Comparison of ENCODE assay signal across 9 cellular contexts in the genomic region with DNA sequence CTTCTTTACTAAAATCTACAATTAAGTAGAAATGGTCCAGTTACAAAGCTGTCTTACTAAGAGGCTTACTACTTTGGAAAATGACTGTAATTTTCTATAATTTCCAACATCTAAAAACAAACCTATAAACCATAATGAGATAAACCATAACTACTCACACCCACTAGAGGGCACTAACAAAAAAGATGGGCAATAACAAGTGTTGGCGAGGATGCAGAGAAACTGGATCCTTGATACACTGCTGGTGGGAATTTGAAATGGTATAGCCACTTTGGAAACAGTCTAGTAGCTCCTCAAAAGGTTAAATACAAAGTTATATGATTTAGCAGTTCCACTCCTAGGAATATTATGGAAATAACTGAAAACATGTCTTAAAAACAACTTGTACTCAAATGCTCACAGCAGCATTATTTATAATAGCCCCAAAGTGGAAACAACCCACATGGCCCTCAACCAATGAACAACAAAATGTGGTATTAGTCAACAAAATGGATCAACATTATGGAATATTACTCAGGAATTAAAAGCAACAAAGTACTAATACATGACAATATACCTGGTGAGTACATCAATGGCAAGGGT. TPM values are rescaled to one million over a fixed set of nuclear protein-coding genes. Genes with fewer than 3 reads are reported as not detected.
DNase-seq lines count a peak whose midpoint lies in the region; ATAC-seq, FAIRE-seq and TF ChIP-seq lines count a peak whose summit lies in the region.
"Had no signal": no experiment of that assay in that cellular context is flagged by ENCODE, and none has a peak within 500 bp of the region (broad histone marks: within the 10 kb centered on the region; RNA-seq: fewer than 3 reads in every experiment).

No MANE protein-coding gene starts in this region.

- TF ChIP-seq POLR2A in GM12891 (IDR thresholded peaks at IDR 0.05; ENCODE audit: low read depth, low read length): no peak

- CTCF ChIA-PET in SK-N-SH (lab: Yijun Ruan, JAX): interaction anchor here (0.7 to 6.3 kb wide), 6 partner anchors 12 to 533 kb away, joined by 3 to 169 read pairs (median 3); no protein-coding TSS in a partner anchor

- H4K20me1 ChIP-seq in SK-N-SH (ENCODE audit: insufficient read depth) (no peaks in the 10 kb centered on the region), smooth muscle cell (ENCODE audit: low read depth) (no peaks in the 10 kb centered on the region)

- H3K9me3 ChIP-seq in SK-N-SH: no peaks in the 10 kb centered on the region
- no peaks in the 10 kb centered on the region for H3K9me3 ChIP-seq in colonic mucosa
- no peaks in the 10 kb centered on the region for H3K9me3 ChIP-seq in smooth muscle cell (replicated peaks; ENCODE audit: low read depth)
- no peaks in the 10 kb centered on the region for H3K9me3 ChIP-seq in pancreas

- WGBS in SK-N-SH (ENCODE audit: low lambda C conversion rate): 50% methylated on average over 1 of the region's 1 CpG
- 91% methylated on average over 1 of the region's 1 CpG for WGBS in smooth muscle cell (ENCODE audit: low lambda C conversion rate)
- 94 to 97% methylated on average over 1 of the region's 1 CpG for WGBS in pancreas, 2 donors

- H3K4me1 ChIP-seq in SK-N-SH (ENCODE audit: control insufficient read depth in 1 of 2, insufficient read depth in 2 of 2, low read depth in 1 of 2, low read length in 1 of 2): peaks cover 0 to 8% of the 10 kb centered on the region in 2 experiments; a peak in 1 of 4 replicates
- H3K4me1 ChIP-seq in colonic mucosa: no peaks in the 10 kb centered on the region
- no peaks in the 10 kb centered on the region for H3K4me1 ChIP-seq in smooth muscle cell (ENCODE audit: low read depth)
- peaks cover 11 to 16% (median 16%) of the 10 kb centered on the region in 3 donors for H3K4me1 ChIP-seq in pancreas

- TF ChIP-seq EP300 in SK-N-SH (IDR thresholded peaks at IDR 0.05; ENCODE audit: borderline replicate concordance in 1 of 2, low read depth in 1 of 2, low read length in 1 of 2): no peak

- no peak for ATAC-seq in SK-N-SH treated with all-trans-retinoic acid at 6 μM for 48 hours
- ATAC-seq in pancreas: no peak
- ATAC-seq: left ventricle myocardium superior had no signal

- TF ChIP-seq CTCF in SK-N-SH (IDR thresholded peaks at IDR 0.05) (peak; percentile 59), colonic mucosa (IDR thresholded peaks at IDR 0.05) (peak; percentile 48), smooth muscle cell (IDR thresholded peaks at IDR 0.05; ENCODE audit: borderline replicate concordance, insufficient read depth, poor library complexity, severe bottlenecking) (peak; percentile 52), pancreas (IDR thresholded peaks at IDR 0.05) (no peak)

- no peaks in the 10 kb centered on the region for H3K9me2 ChIP-seq in SK-N-SH

- intact Hi-C loops in colonic mucosa (cut with DNase I) (no loop called here), pancreas (cut with DNase I) (no loop called here)

- no peak for DNase-seq in SK-N-SH
- peak; percentile 24 for DNase-seq in NCI-H226
- no peak for DNase-seq in colonic mucosa
- DNase-seq in smooth muscle cell (lab: John Stamatoyannopoulos, UW; ENCODE audit: unreplicated experiment): no peak
- DNase-seq in GM12891 (ENCODE audit: insufficient read length, low spot score): no peak
- no peak for DNase-seq in activated CD4-positive, CD25-positive, alpha-beta regulatory T cell (lab: John Stamatoyannopoulos, UW)
- DNase-seq in pancreas: no peak
- DNase-seq: left ventricle myocardium superior had no signal

- H3K79me2 ChIP-seq in SK-N-SH (ENCODE audit: insufficient read depth) (no peaks in the 10 kb centered on the region), smooth muscle cell (ENCODE audit: low read depth) (no peaks in the 10 kb centered on the region)

- H2AFZ ChIP-seq in SK-N-SH (ENCODE audit: low read depth) (no peak overlapping the region), smooth muscle cell (ENCODE audit: low read depth) (no peak overlapping the region)

- H3K9ac ChIP-seq in SK-N-SH (no peak overlapping the region), colonic mucosa (ENCODE audit: low read depth in 2 of 2, low read length in 2 of 2) (no peak overlapping the region), smooth muscle cell (ENCODE audit: low read depth) (no peak overlapping the region)

- H3K27me3 ChIP-seq in SK-N-SH (ENCODE audit: insufficient read depth) (no peaks in the 10 kb centered on the region), colonic mucosa (no peaks in the 10 kb centered on the region), smooth muscle cell (ENCODE audit: low read depth) (no peaks in the 10 kb centered on the region), pancreas (no peaks in the 10 kb centered on the region)

- no peak overlapping the region for H3K4me3 ChIP-seq in SK-N-SH (ENCODE audit: low read depth in 2 of 2, low read length in 1 of 2)
- no peak overlapping the region for H3K4me3 ChIP-seq in colonic mucosa
- H3K4me3 ChIP-seq in smooth muscle cell: no peak overlapping the region
- no peak overlapping the region for H3K4me3 ChIP-seq in pancreas

- TF ChIP-seq RAD21 in SK-N-SH (IDR thresholded peaks at IDR 0.05; ENCODE audit: low read length): peak; percentile 39; the same call in 1 of the 2 replicates

- H3K36me3 ChIP-seq in SK-N-SH (replicated peaks in 1 of 2; ENCODE audit: control insufficient read depth in 1 of 2, insufficient read depth in 2 of 2, low read length in 1 of 2) (no peaks in the 10 kb centered on the region), colonic mucosa (no peaks in the 10 kb centered on the region), smooth muscle cell (ENCODE audit: low read depth) (no peaks in the 10 kb centered on the region), pancreas (no peaks in the 10 kb centered on the region)

- H3K4me2 ChIP-seq in SK-N-SH (no peak overlapping the region), smooth muscle cell (no peak overlapping the region)

- no peak overlapping the region for H3K27ac ChIP-seq in SK-N-SH (ENCODE audit: low read depth in 2 of 2, low read length in 1 of 2)
- no peak overlapping the region for H3K27ac ChIP-seq in colonic mucosa
- no peak overlapping the region for H3K27ac ChIP-seq in smooth muscle cell (ENCODE audit: low read depth)
- H3K27ac ChIP-seq in pancreas: no peak overlapping the region

- POLR2A ChIA-PET in SK-N-SH (lab: Yijun Ruan, JAX): no interaction called here

- FAIRE-seq in GM12891 (lab: Jason Lieb, UNC): no peak
- no peak for FAIRE-seq in pancreas (lab: Jason Lieb, UNC)

- no peaks in the 10 kb centered on the region for H3F3A ChIP-seq in SK-N-SH (replicated peaks; ENCODE audit: insufficient read depth)
- no peaks in the 10 kb centered on the region for H3F3A ChIP-seq in smooth muscle cell (ENCODE audit: low read depth)

TF ChIP-seq in SK-N-SH, 30 proteins besides CTCF, POLR2A, EP300 and RAD21:
- TF ChIP-seq SIN3A (IDR thresholded peaks at IDR 0.05; ENCODE audit: borderline replicate concordance, low read depth, low read length): no peak
- no peak for TF ChIP-seq MEF2A (IDR thresholded peaks at IDR 0.05; ENCODE audit: borderline replicate concordance, low read depth)
- no peak for TF ChIP-seq JUND (IDR thresholded peaks at IDR 0.05)
TF ChIP-seq in SK-N-SH: peak in this region for 0.

TF ChIP-seq in SK-N-SH treated with all-trans-retinoic acid at 6 μM for 48 hours, 23 proteins besides CTCF, POLR2A, EP300 and RAD21 (continues in another document):
- no peak for TF ChIP-seq SNAI2 (CRISPR knock-in tag; IDR thresholded peaks at IDR 0.05)
- TF ChIP-seq, protein P1, sequence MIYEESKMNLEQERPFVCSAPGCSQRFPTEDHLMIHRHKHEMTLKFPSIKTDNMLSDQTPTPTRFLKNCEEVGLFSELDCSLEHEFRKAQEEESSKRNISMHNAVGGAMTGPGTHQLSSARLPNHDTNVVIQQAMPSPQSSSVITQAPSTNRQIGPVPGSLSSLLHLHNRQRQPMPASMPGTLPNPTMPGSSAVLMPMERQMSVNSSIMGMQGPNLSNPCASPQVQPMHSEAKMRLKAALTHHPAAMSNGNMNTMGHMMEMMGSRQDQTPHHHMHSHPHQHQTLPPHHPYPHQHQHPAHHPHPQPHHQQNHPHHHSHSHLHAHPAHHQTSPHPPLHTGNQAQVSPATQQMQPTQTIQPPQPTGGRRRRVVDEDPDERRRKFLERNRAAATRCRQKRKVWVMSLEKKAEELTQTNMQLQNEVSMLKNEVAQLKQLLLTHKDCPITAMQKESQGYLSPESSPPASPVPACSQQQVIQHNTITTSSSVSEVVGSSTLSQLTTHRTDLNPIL (CRISPR knock-in tag; IDR thresholded peaks at IDR 0.05; ENCODE audit: low read depth): no peak
- TF ChIP-seq ARNTL (CRISPR knock-in tag; IDR thresholded peaks at IDR 0.05; ENCODE audit: borderline replicate concordance, low read depth): no peak

TF ChIP-seq in GM12891, 5 proteins besides CTCF, POLR2A, EP300 and RAD21:
- TF ChIP-seq SPI1 (IDR thresholded peaks at IDR 0.05; ENCODE audit: low read depth, low read length) (no peak), POLR2AphosphoS5 (IDR thresholded peaks at IDR 0.05; ENCODE audit: low read depth, low read length) (no peak)

RNA-seq across cellular contexts. Expression of a gene that starts 50.6 kb away (rescaled TPM):
- polyA plus RNA-seq in SK-N-SH (2012; rRNA removed) (not detected in 2 replicates), smooth muscle cell (not detected in 2 replicates), pancreas (not detected)
- polyA plus RNA-seq in SK-N-SH (2012; cell fraction: cytosol; rRNA removed): not detected in 2 replicates
- not detected in 2 replicates for polyA plus RNA-seq in SK-N-SH (2012; cell fraction: nucleus; rRNA removed)
- total RNA-seq in colonic mucosa (not detected), smooth muscle cell (not detected in 2 replicates), pancreas (not detected)
- not detected for polyA plus RNA-seq in GM12891 (2012; ENCODE audit: low read depth, missing spikeins)
- total RNA-seq: left ventricle myocardium superior had no signal

Comparison
In these comparisons a context has a peak if more than half of its experiments do, and no peak if none do; other contexts are left out.
1. CTCF ChIP-seq: peak in SK-N-SH (single experiment), colonic mucosa (single experiment) and smooth muscle cell (single experiment); none in pancreas (0 of 4).